Comparison of ENCODE assay signal across 8 cellular contexts in the genomic region with DNA sequence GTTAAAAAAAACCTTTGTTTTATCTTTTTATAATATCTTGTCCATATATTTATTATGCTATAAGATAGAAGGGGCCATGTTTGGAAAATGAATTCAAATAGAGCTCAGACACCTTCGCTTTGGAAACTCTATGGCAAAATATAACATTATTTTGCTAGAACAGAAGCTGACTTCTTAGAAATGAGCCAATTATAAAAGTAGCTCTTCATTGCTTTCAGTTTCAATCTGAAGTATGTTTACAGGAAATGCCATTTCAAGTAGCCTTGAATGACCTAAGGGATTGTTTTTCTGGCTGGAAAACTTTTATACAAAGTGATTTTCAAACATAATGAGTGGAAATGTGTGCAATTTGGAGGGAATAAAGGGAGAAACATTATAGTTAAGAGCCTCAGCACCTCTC. TPM values are rescaled to one million over a fixed set of nuclear protein-coding genes. Genes with fewer than 3 reads are reported as not detected.
DNase-seq lines count a peak whose midpoint lies in the region; ATAC-seq lines count a peak whose summit lies in the region.

No MANE protein-coding gene starts in this region.

- DNase-seq in NCI-H1105 treated with DMSO at 0.1 percent for 48 hours (lab: John Stamatoyannopoulos, UW) (peak; percentile 31), NCI-H1105 (lab: John Stamatoyannopoulos, UW) (no peak), immature natural killer cell (peak; percentile 43 to 51 (median 48)), SK-N-DZ (ENCODE audit: low spot score) (no peak), cerebellar nuclear complex (lab: John Stamatoyannopoulos, UW) (no peak)
- DNase-seq in effector CD4-positive, alpha-beta T cell, result no peak

- peak; percentile 78 for ATAC-seq in HG02763 (IDR thresholded peaks at IDR 0.05; ENCODE audit: unreplicated experiment)

- H3K27ac Mint-ChIP-seq in T-helper 1 cell treated with Interleukin-12 subunit alpha and Interleukin-12 subunit beta and Interleukin-4 antibody, amounts not matched to agents 30 μg/mL and 1 μg/mL, for 36 hours, result peak overlapping the region; percentile 97
- H3K27ac Mint-ChIP-seq in immature natural killer cell, result peak overlapping the region; percentile 92 to 98 (median 96)

- peak overlapping the region; percentile 72 for H3K4me3 Mint-ChIP-seq in T-helper 1 cell treated with Interleukin-12 subunit alpha and Interleukin-12 subunit beta and Interleukin-4 antibody, amounts not matched to agents 30 μg/mL and 1 μg/mL, for 36 hours
- peak overlapping the region; percentile 64 to 86 (median 66) for H3K4me3 Mint-ChIP-seq in immature natural killer cell

- H3K36me3 Mint-ChIP-seq in T-helper 1 cell treated with Interleukin-12 subunit alpha and Interleukin-12 subunit beta and Interleukin-4 antibody, amounts not matched to agents 30 μg/mL and 1 μg/mL, for 36 hours (ENCODE audit: low read depth), result peaks cover 33% of the 10 kb centered on the region
- peaks cover 3 to 10% (median 4%) of the 10 kb centered on the region in 3 donors for H3K36me3 Mint-ChIP-seq in immature natural killer cell

- no peaks in the 10 kb centered on the region for H3K27me3 Mint-ChIP-seq in T-helper 1 cell treated with Interleukin-12 subunit alpha and Interleukin-12 subunit beta and Interleukin-4 antibody, amounts not matched to agents 30 μg/mL and 1 μg/mL, for 36 hours (ENCODE audit: low read depth)
- peaks cover 0 to 2% (median 1%) of the 10 kb centered on the region in 3 donors for H3K27me3 Mint-ChIP-seq in immature natural killer cell (ENCODE audit: low read depth in 3 of 3)

- H3K4me1 Mint-ChIP-seq in T-helper 1 cell treated with Interleukin-12 subunit alpha and Interleukin-12 subunit beta and Interleukin-4 antibody, amounts not matched to agents 30 μg/mL and 1 μg/mL, for 36 hours (ENCODE audit: low read depth), result peaks cover 53% of the 10 kb centered on the region
- peaks cover 45 to 50% of the 10 kb centered on the region in 2 donors for H3K4me1 Mint-ChIP-seq in immature natural killer cell

- peaks cover 35% of the 10 kb centered on the region for H3K9me3 Mint-ChIP-seq in T-helper 1 cell treated with Interleukin-12 subunit alpha and Interleukin-12 subunit beta and Interleukin-4 antibody, amounts not matched to agents 30 μg/mL and 1 μg/mL, for 36 hours
- peaks cover 3 to 13% (median 11%) of the 10 kb centered on the region in 6 donors for H3K9me3 Mint-ChIP-seq in immature natural killer cell

RNA-seq across cellular contexts. Expression of gene GBP5, which starts 37.8 kb away (rescaled TPM):
- 100 to 1,000 TPM in 1 of 3 donors, 10 to 100 TPM in 2; 74.4 to 212 (median 90.8) TPM for polyA plus RNA-seq in immature natural killer cell
- not detected in 2 replicates for polyA plus RNA-seq in SK-N-DZ (2014; cell fraction: cytosol; rRNA removed)
- polyA plus RNA-seq in SK-N-DZ (2014; cell fraction: nucleus; rRNA removed), result not detected in 2 replicates

RNA-seq across cellular contexts. Expression of gene GBP6, which starts 53.4 kb away (rescaled TPM):
- under 1 TPM in 2 of 3 donors, not detected in 1; 0.17 TPM for polyA plus RNA-seq in immature natural killer cell
- not detected in 2 replicates for polyA plus RNA-seq in SK-N-DZ (2014; cell fraction: cytosol; rRNA removed)
- polyA plus RNA-seq in SK-N-DZ (2014; cell fraction: nucleus; rRNA removed), result not detected in 2 replicates

Comparison
In these comparisons a context has a peak if more than half of its experiments do, and no peak if none do; other contexts are left out.
1. DNase-seq: peak in NCI-H1105 treated with DMSO at 0.1 percent for 48 hours (single experiment) and immature natural killer cell (3 of 3); none in NCI-H1105 (single experiment), effector CD4-positive, alpha-beta T cell (single experiment), SK-N-DZ (single experiment) and cerebellar nuclear complex (0 of 2).